In the genomic region with DNA sequence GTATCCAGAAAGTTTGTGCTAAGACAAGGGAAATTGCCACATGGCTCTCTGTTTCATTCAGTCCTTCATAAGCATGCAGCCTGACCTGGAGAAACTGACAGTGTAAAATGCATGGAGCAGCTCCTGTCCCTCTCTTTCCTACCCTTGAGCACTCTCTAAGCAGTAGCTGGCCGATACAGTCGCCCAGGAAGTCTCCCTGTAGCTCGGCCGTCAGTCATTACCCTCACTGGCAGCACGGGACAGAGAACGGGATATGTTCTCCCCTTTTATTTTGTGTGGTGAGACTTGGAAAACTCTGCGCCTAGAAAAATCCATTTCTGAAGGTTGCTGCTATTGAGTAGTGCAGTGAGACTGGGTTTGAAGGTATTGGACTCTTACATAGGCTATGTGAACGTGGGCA, we compare ENCODE assay signal across 30 cellular contexts. TPM values are rescaled to one million over a fixed set of nuclear protein-coding genes. Genes with fewer than 3 reads are reported as not detected.
"Had no signal": no experiment of that assay in that cellular context is flagged by ENCODE, and none has a peak within 500 bp of the region (broad histone marks: within the 10 kb centered on the region; RNA-seq: fewer than 3 reads in every experiment).

No MANE protein-coding gene starts in this region.

- H3K36me3 ChIP-seq: heart right ventricle, left lung, neutrophil, right lobe of liver, upper lobe of left lung had no signal

- DNase-seq: heart right ventricle; kidney glomerular epithelial cell; left cardiac atrium; left lung; mesendoderm; naive B cell; occipital lobe; psoas muscle; right lobe of liver; stimulated activated CD4-positive, alpha-beta T cell treated with anti-CD3 and anti-CD28 coated beads, Interleukin-1b, Interleukin-23, amount 100 ng/mL, for 48 hours; stimulated activated CD4-positive, alpha-beta T cell treated with anti-CD3 and anti-CD28 coated beads, Interleukin-2, amount 100 ng/mL, for 48 hours; stimulated activated CD4-positive, alpha-beta T cell treated with anti-CD3 and anti-CD28 coated beads, Interleukin-4, amount 100 ng/mL, for 4 hours; stimulated activated CD8-positive, alpha-beta memory T cell treated with anti-CD3 and anti-CD28 coated beads, Interleukin-4, amount 100 ng/mL, for 48 hours; stimulated activated naive CD4-positive, alpha-beta T cell treated with Interleukin-2 at 50 U/mL for 16 hours; stimulated activated naive CD8-positive, alpha-beta T cell treated with anti-CD3 and anti-CD28 coated beads, Interleukin-15, amount 100 ng/mL, for 72 hours; substantia nigra; upper lobe of left lung had no signal

- H3K9me3 Mint-ChIP-seq: natural killer cell treated with Interleukin-12 subunit alpha and Interleukin-12 subunit beta and Interleukin-15 and Interleukin-18, amount 100 ng/mL, for 72 hours had no signal

- H3K79me2 ChIP-seq: hepatocyte, parathyroid adenoma had no signal

- ATAC-seq: heart right ventricle; left cardiac atrium; left lung; natural killer cell treated with Interleukin-12 subunit alpha and Interleukin-12 subunit beta and Interleukin-15 and Interleukin-18, amount 100 ng/mL, for 72 hours; psoas muscle; right lobe of liver; stimulated activated memory B cell treated with anti-CD40 and anti-IgM and Interleukin-4, amounts not matched to agents 10 μg/mL and 1 μg/mL and 100 μg/mL, for 72 hours; stimulated activated naive CD8-positive, alpha-beta T cell treated with anti-CD3 and anti-CD28 coated beads, Interleukin-15, amount 100 ng/mL, for 72 hours had no signal

- H3K4me2 ChIP-seq: hepatocyte, smooth muscle cell had no signal

- H3K27ac Mint-ChIP-seq: mesothelial cell of epicardium; natural killer cell treated with Interleukin-12 subunit alpha and Interleukin-12 subunit beta and Interleukin-15 and Interleukin-18, amount 100 ng/mL, for 72 hours; stimulated activated memory B cell treated with anti-CD40 and anti-IgM and Interleukin-4, amounts not matched to agents 10 μg/mL and 1 μg/mL and 100 μg/mL, for 72 hours; stimulated activated naive CD8-positive, alpha-beta T cell treated with anti-CD3 and anti-CD28 coated beads, Interleukin-15, amount 100 ng/mL, for 72 hours had no signal

- H3K9ac ChIP-seq: parathyroid adenoma had no signal

- H3K4me1 ChIP-seq: heart right ventricle, left lung, parathyroid adenoma, psoas muscle, right lobe of liver, upper lobe of left lung had no signal

- H3K27ac ChIP-seq: heart right ventricle, hepatocyte, left lung, neutrophil, parathyroid adenoma, psoas muscle, right lobe of liver, upper lobe of left lung had no signal

- H3K9me3 ChIP-seq: neutrophil, psoas muscle, right lobe of liver had no signal

- H3K4me3 ChIP-seq: heart right ventricle, hepatocyte, left lung, lung, psoas muscle, right lobe of liver, smooth muscle cell, upper lobe of left lung had no signal

- H3K4me1 Mint-ChIP-seq: mesothelial cell of epicardium; naive B cell; stimulated activated naive CD8-positive, alpha-beta T cell treated with anti-CD3 and anti-CD28 coated beads, Interleukin-15, amount 100 ng/mL, for 72 hours had no signal

- H3K4me3 Mint-ChIP-seq: mesothelial cell of epicardium; naive B cell; natural killer cell treated with Interleukin-12 subunit alpha and Interleukin-12 subunit beta and Interleukin-15 and Interleukin-18, amount 100 ng/mL, for 72 hours; stimulated activated memory B cell treated with anti-CD40 and anti-IgM and Interleukin-4, amounts not matched to agents 10 μg/mL and 1 μg/mL and 100 μg/mL, for 72 hours; stimulated activated naive CD8-positive, alpha-beta T cell treated with anti-CD3 and anti-CD28 coated beads, Interleukin-15, amount 100 ng/mL, for 72 hours had no signal

- H3K27me3 ChIP-seq: heart right ventricle, hepatocyte, left lung, neutrophil, right lobe of liver, upper lobe of left lung had no signal

- H3K36me3 Mint-ChIP-seq: mesothelial cell of epicardium; naive B cell; natural killer cell treated with Interleukin-12 subunit alpha and Interleukin-12 subunit beta and Interleukin-15 and Interleukin-18, amount 100 ng/mL, for 72 hours; stimulated activated memory B cell treated with anti-CD40 and anti-IgM and Interleukin-4, amounts not matched to agents 10 μg/mL and 1 μg/mL and 100 μg/mL, for 72 hours had no signal

- H2AFZ ChIP-seq: hepatocyte, parathyroid adenoma had no signal

- H3K27me3 Mint-ChIP-seq: stimulated activated memory B cell treated with anti-CD40 and anti-IgM and Interleukin-4, amounts not matched to agents 10 μg/mL and 1 μg/mL and 100 μg/mL, for 72 hours; stimulated activated naive CD8-positive, alpha-beta T cell treated with anti-CD3 and anti-CD28 coated beads, Interleukin-15, amount 100 ng/mL, for 72 hours had no signal

RNA-seq across cellular contexts. Expression of gene KCNMB1, which starts 56.8 kb away (rescaled TPM):
- total RNA-seq: glomerular endothelial cell; natural killer cell treated with Interleukin-12 subunit alpha and Interleukin-12 subunit beta and Interleukin-15 and Interleukin-18, amount 100 ng/mL, for 72 hours had no signal
- polyA plus RNA-seq: keratinocyte, neural cell had no signal

RNA-seq across cellular contexts. Expression of gene KCNIP1, which starts 57.9 kb away (rescaled TPM):
- total RNA-seq: left cardiac atrium; lower leg skin; mononuclear cell; natural killer cell treated with Interleukin-12 subunit alpha and Interleukin-12 subunit beta and Interleukin-15 and Interleukin-18, amount 100 ng/mL, for 72 hours; psoas muscle; smooth muscle cell had no signal
- polyA plus RNA-seq: keratinocyte had no signal
